Comparison of ENCODE assay signal across 17 cellular contexts in genomic region chr19:34991542-34992333, GRCh38. TPM values are rescaled to one million over a fixed set of nuclear protein-coding genes. Genes with fewer than 3 reads are reported as not detected.
"Had no signal": no experiment of that assay in that cellular context is flagged by ENCODE, and none has a peak within 500 bp of the region (broad histone marks: within the 10 kb centered on the region; RNA-seq: fewer than 3 reads in every experiment).

No MANE protein-coding gene starts in this region.

- ATAC-seq: heart left ventricle, left colon, pancreas had no signal

- H3K36me3 ChIP-seq: ascending aorta, breast epithelium, heart left ventricle, pancreas, sigmoid colon, spleen, tibial artery, uterus had no signal

- H3K27ac ChIP-seq: ascending aorta, breast epithelium, heart left ventricle, pancreas, sigmoid colon, SK-N-MC, tibial artery, uterus had no signal

- H3K27me3 ChIP-seq: ascending aorta, breast epithelium, heart left ventricle, pancreas, sigmoid colon, spleen, uterus had no signal

- H3K9me3 ChIP-seq: ascending aorta, breast epithelium, heart left ventricle, pancreas, sigmoid colon, spleen, tibial artery, uterus had no signal

- H3K4me1 ChIP-seq: breast epithelium, sigmoid colon, uterus had no signal

- H3K4me3 ChIP-seq: ascending aorta, breast epithelium, heart left ventricle, pancreas, sigmoid colon, SK-N-MC, spleen, tibial artery, uterus had no signal

- DNase-seq: activated CD4-positive, alpha-beta T cell treated with anti-CD3 and anti-CD28 coated beads for 1 hour; activated gamma-delta T cell; cerebellar nuclear complex; dermis blood vessel endothelial cell; heart left ventricle; left colon; sigmoid colon; T1000; uterus had no signal

RNA-seq across cellular contexts. Expression of gene HPN, which starts 49.8 kb away (rescaled TPM):
- total RNA-seq: activated CD8-positive, alpha-beta memory T cell treated with anti-CD3 and anti-CD28 coated beads for 36 hours; frontal cortex had no signal
